In the genomic region with DNA sequence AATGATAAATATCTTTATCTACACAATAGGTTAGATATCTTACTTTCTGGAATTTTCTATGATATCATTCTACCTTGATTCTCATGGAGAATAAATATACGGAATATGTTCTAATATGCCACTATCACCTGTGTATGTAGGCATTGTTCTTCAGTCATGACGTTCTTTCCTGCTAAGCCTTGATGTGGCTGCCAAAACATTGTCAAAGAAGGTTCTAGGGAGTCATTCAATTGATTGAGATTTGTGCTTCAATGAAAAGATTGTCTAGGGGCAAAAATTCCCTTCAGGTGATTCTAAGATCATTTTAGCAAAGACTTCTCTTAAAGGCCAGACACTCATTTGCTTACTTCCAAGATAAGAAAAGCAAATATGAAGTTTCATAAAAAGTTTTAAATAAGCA, we compare ENCODE assay signal across 6 cellular contexts.
"Had no signal": no experiment of that assay in that cellular context is flagged by ENCODE, and none has a peak within 500 bp of the region (broad histone marks: within the 10 kb centered on the region; RNA-seq: fewer than 3 reads in every experiment).

No MANE protein-coding gene starts in this region.

- H3K27ac ChIP-seq: HL-60 had no signal

- ATAC-seq: HepG2, K562 had no signal

- H3K4me3 ChIP-seq: K562 had no signal

- DNase-seq: IMR-90, KBM-7, KG1 had no signal
